Comparison of ENCODE assay signal across 1 cellular context in genomic region chr19:47346024-47346423, GRCh38.
TF ChIP-seq lines count a peak whose summit lies in the region.

No MANE protein-coding gene starts in this region.

TF ChIP-seq in K562, 482 proteins besides CTCF, POLR2A, EP300 and RAD21:
- TF ChIP-seq, protein P1, sequence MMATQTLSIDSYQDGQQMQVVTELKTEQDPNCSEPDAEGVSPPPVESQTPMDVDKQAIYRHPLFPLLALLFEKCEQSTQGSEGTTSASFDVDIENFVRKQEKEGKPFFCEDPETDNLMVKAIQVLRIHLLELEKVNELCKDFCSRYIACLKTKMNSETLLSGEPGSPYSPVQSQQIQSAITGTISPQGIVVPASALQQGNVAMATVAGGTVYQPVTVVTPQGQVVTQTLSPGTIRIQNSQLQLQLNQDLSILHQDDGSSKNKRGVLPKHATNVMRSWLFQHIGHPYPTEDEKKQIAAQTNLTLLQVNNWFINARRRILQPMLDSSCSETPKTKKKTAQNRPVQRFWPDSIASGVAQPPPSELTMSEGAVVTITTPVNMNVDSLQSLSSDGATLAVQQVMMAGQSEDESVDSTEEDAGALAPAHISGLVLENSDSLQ (IDR thresholded peaks at IDR 0.05): peak; percentile 75
- TF ChIP-seq RFX1 (IDR thresholded peaks at IDR 0.05): peak; percentile 86
